Comparison of ENCODE assay signal across 24 cellular contexts in the genomic region with DNA sequence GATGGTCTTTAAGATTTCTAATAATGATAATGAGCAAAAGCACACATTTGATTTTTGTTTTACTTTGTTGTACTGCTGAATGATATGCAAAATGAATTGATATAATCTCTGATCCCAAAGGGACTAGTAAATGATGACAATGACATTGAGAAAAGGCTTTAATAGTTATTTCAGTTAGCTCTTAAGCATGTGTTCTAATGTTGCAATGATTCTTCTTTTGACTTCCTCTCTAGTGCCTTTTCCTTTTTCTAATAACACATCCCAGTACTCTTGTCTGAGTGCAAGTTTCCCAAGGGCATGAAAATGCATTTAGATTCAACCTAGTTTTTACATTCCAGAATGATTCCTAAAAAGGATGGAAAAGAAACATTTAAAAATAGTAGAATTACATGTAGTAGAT.
"Had no signal": no experiment of that assay in that cellular context is flagged by ENCODE, and none has a peak within 500 bp of the region (broad histone marks: within the 10 kb centered on the region; RNA-seq: fewer than 3 reads in every experiment).

No MANE protein-coding gene starts in this region.

- ATAC-seq: activated CD4-positive, alpha-beta T cell treated with anti-CD3 and anti-CD28 coated beads for 36 hours; activated CD8-positive, alpha-beta memory T cell treated with anti-CD3 and anti-CD28 coated beads, Interleukin-2, amount 10 ng/mL, durations not matched to agents 7 days and 5 days; activated CD8-positive, alpha-beta T cell treated with anti-CD3 and anti-CD28 coated beads, Interleukin-2, amount 10 ng/mL, durations not matched to agents 7 days and 5 days; activated naive CD4-positive, alpha-beta T cell treated with anti-CD3 and anti-CD28 coated beads, Interleukin-2, amount 50 U/mL, for 72 hours; activated T-cell treated with anti-CD3 and anti-CD28 coated beads, Interleukin-2, amount 50 U/mL, for 72 hours; esophagus mucosa; foreskin keratinocyte; heart left ventricle; left colon; naive thymus-derived CD8-positive, alpha-beta T cell; right cardiac atrium had no signal

- H3K36me3 Mint-ChIP-seq: activated CD8-positive, alpha-beta memory T cell treated with anti-CD3 and anti-CD28 coated beads, Interleukin-2, amount 10 ng/mL, durations not matched to agents 7 days and 5 days; activated naive CD4-positive, alpha-beta T cell treated with anti-CD3 and anti-CD28 coated beads, Interleukin-2, amount 50 U/mL, for 72 hours; immature natural killer cell; naive thymus-derived CD8-positive, alpha-beta T cell had no signal

- H3K4me3 ChIP-seq: breast epithelium, heart left ventricle, testis, transverse colon had no signal

- DNase-seq: activated B cell treated with CpG ODN at 0.5 μM for 24 hours; activated CD4-positive, alpha-beta T cell treated with anti-CD3 and anti-CD28 coated beads for 36 hours; activated CD8-positive, alpha-beta memory T cell treated with anti-CD3 and anti-CD28 coated beads, Interleukin-2, amount 10 ng/mL, durations not matched to agents 7 days and 5 days; activated CD8-positive, alpha-beta T cell treated with anti-CD3 and anti-CD28 coated beads, Interleukin-2, amount 10 ng/mL, durations not matched to agents 7 days and 5 days; activated naive CD4-positive, alpha-beta T cell; activated T-cell treated with anti-CD3 and anti-CD28 coated beads, Interleukin-2, amount 50 U/mL, for 72 hours; central memory CD4-positive, alpha-beta T cell; foreskin keratinocyte; heart left ventricle; hypothalamus; immature natural killer cell; kidney; left colon; midbrain; naive thymus-derived CD8-positive, alpha-beta T cell; right cardiac atrium; stimulated activated CD4-positive, alpha-beta T cell treated with anti-CD3 and anti-CD28 coated beads, Interleukin-15, amount 100 ng/mL, for 24 hours; stimulated activated CD4-positive, alpha-beta T cell treated with anti-CD3 and anti-CD28 coated beads, Interleukin-2, amount 100 ng/mL, for 24 hours; stimulated activated naive CD4-positive, alpha-beta T cell; testis; transverse colon had no signal

- H3K4me1 Mint-ChIP-seq: activated B cell treated with CpG ODN at 0.5 μM for 24 hours; activated CD4-positive, alpha-beta T cell treated with anti-CD3 and anti-CD28 coated beads for 36 hours; activated CD8-positive, alpha-beta memory T cell treated with anti-CD3 and anti-CD28 coated beads, Interleukin-2, amount 10 ng/mL, durations not matched to agents 7 days and 5 days; immature natural killer cell; naive thymus-derived CD8-positive, alpha-beta T cell had no signal

- H3K27ac Mint-ChIP-seq: activated B cell treated with CpG ODN at 0.5 μM for 24 hours; activated CD4-positive, alpha-beta T cell treated with anti-CD3 and anti-CD28 coated beads for 36 hours; activated CD8-positive, alpha-beta memory T cell treated with anti-CD3 and anti-CD28 coated beads, Interleukin-2, amount 10 ng/mL, durations not matched to agents 7 days and 5 days; activated CD8-positive, alpha-beta T cell treated with anti-CD3 and anti-CD28 coated beads, Interleukin-2, amount 10 ng/mL, durations not matched to agents 7 days and 5 days; activated naive CD4-positive, alpha-beta T cell treated with anti-CD3 and anti-CD28 coated beads, Interleukin-2, amount 50 U/mL, for 72 hours; activated T-cell treated with anti-CD3 and anti-CD28 coated beads, Interleukin-2, amount 50 U/mL, for 72 hours; immature natural killer cell; naive thymus-derived CD8-positive, alpha-beta T cell had no signal

- H3K27ac ChIP-seq: breast epithelium, foreskin keratinocyte, heart left ventricle, testis, transverse colon had no signal

- H3K27me3 ChIP-seq: breast epithelium, foreskin keratinocyte, heart left ventricle, testis, transverse colon had no signal

- H3K36me3 ChIP-seq: breast epithelium, heart left ventricle, transverse colon had no signal

- H3K4me3 Mint-ChIP-seq: activated B cell treated with CpG ODN at 0.5 μM for 24 hours; activated CD4-positive, alpha-beta T cell treated with anti-CD3 and anti-CD28 coated beads for 36 hours; activated CD8-positive, alpha-beta memory T cell treated with anti-CD3 and anti-CD28 coated beads, Interleukin-2, amount 10 ng/mL, durations not matched to agents 7 days and 5 days; activated CD8-positive, alpha-beta T cell treated with anti-CD3 and anti-CD28 coated beads, Interleukin-2, amount 10 ng/mL, durations not matched to agents 7 days and 5 days; activated T-cell treated with anti-CD3 and anti-CD28 coated beads, Interleukin-2, amount 50 U/mL, for 72 hours; immature natural killer cell; naive thymus-derived CD8-positive, alpha-beta T cell had no signal

- H3K27me3 Mint-ChIP-seq: activated B cell treated with CpG ODN at 0.5 μM for 24 hours; activated CD4-positive, alpha-beta T cell treated with anti-CD3 and anti-CD28 coated beads for 36 hours; activated CD8-positive, alpha-beta memory T cell treated with anti-CD3 and anti-CD28 coated beads, Interleukin-2, amount 10 ng/mL, durations not matched to agents 7 days and 5 days; naive thymus-derived CD8-positive, alpha-beta T cell had no signal

- H3K4me1 ChIP-seq: breast epithelium, foreskin keratinocyte, heart left ventricle, testis, transverse colon had no signal
